In the genomic region with DNA sequence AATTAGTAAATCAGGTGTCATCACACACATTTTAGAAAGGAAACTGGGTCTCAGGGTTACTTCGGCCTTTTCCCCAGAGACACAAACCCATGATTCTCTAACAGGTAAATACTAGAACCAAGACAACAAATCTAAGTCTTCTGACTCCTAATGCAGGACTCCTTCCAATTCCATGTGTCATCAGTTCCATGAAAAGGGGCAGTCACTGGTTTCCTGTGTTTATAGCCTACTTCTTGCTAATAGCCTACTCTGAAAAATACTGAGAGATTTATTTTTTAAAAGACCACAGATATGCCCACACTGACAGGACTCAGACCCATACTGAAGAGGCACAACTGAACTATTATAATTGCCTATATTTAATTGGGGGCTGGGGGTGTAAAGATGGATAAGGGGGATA, we compare ENCODE assay signal across 23 cellular contexts. TPM values are rescaled to one million over a fixed set of nuclear protein-coding genes. Genes with fewer than 3 reads are reported as not detected.
DNase-seq lines count a peak whose midpoint lies in the region; ATAC-seq, FAIRE-seq and TF ChIP-seq lines count a peak whose summit lies in the region.
"Had no signal": no experiment of that assay in that cellular context is flagged by ENCODE, and none has a peak within 500 bp of the region (broad histone marks: within the 10 kb centered on the region; RNA-seq: fewer than 3 reads in every experiment).

No MANE protein-coding gene starts in this region.

- peaks cover 96% of the 10 kb centered on the region for H4K20me1 ChIP-seq in astrocyte (ENCODE audit: insufficient read depth, low read length)

- H3K36me3 ChIP-seq in astrocyte (ENCODE audit: insufficient read depth, low read length), result peaks cover 34% of the 10 kb centered on the region

- H2AFZ ChIP-seq in astrocyte (ENCODE audit: low read depth, low read length), result no peak overlapping the region

- H3K9me3 ChIP-seq in astrocyte (ENCODE audit: insufficient read depth, low read depth, low read length), result no peaks in the 10 kb centered on the region

- peak; percentile 24 for DNase-seq in AG08395 (ENCODE audit: low spot score)
- peak; percentile 26 for DNase-seq in EL
- peak; percentile 32 for DNase-seq in astrocyte (ENCODE audit: low read depth)
- DNase-seq in foreskin fibroblast, result peak; percentile 17 to 30
- DNase-seq in activated CD4-positive, alpha-beta T cell treated with anti-CD3 and anti-CD28 coated beads, Interleukin-2, amount 50 U/mL, for 4 hours, result no peak
- DNase-seq: activated CD4-positive, alpha-beta T cell treated with anti-CD3 and anti-CD28 coated beads for 36 hours; activated gamma-delta T cell; mesendoderm; NCI-H2029 treated with DMSO at 0.1 percent for 48 hours; NCI-H2227 treated with DMSO at 0.1 percent for 48 hours; NCI-H748 treated with DMSO at 0.1 percent for 48 hours; occipital lobe; RPMI8226; small intestine; T-helper 2 cell had no signal

- no peaks in the 10 kb centered on the region for H3K9me3 Mint-ChIP-seq in astrocyte (ENCODE audit: unreplicated experiment)

- no peak overlapping the region for H3K27ac ChIP-seq in astrocyte (ENCODE audit: low read depth, low read length)
- H3K27ac ChIP-seq: C4-2B, cardiac muscle cell, SK-N-MC had no signal

- no peak for FAIRE-seq in astrocyte (lab: Jason Lieb, UNC)
- FAIRE-seq: urothelium cell line had no signal

- H3K9ac ChIP-seq in astrocyte (ENCODE audit: low read length), result no peak overlapping the region

- peak overlapping the region; percentile 3 for H3K4me3 Mint-ChIP-seq in astrocyte (ENCODE audit: unreplicated experiment)
- H3K4me3 Mint-ChIP-seq: activated CD4-positive, alpha-beta T cell treated with anti-CD3 and anti-CD28 coated beads for 36 hours; dendritic cell treated with granulocyte-macrophage colony-stimulating factor and Interleukin-4, amounts not matched to agents 40 ng/mL and 50 ng/mL, for 4 days; IgD-negative memory B cell had no signal

- H3K27me3 ChIP-seq in astrocyte (ENCODE audit: insufficient read depth, low read length), result no peaks in the 10 kb centered on the region
- H3K27me3 ChIP-seq: cardiac muscle cell had no signal

- peaks cover 26% of the 10 kb centered on the region for H3K4me1 Mint-ChIP-seq in astrocyte (ENCODE audit: low read depth, unreplicated experiment)

- no peaks in the 10 kb centered on the region for H3K4me1 ChIP-seq in astrocyte (ENCODE audit: insufficient read depth, low read length)

- H3K36me3 Mint-ChIP-seq in astrocyte (ENCODE audit: low read depth, unreplicated experiment), result peaks cover 17% of the 10 kb centered on the region

- no peak overlapping the region for H3K4me3 ChIP-seq in astrocyte (ENCODE audit: insufficient read depth, low read depth, low read length)
- H3K4me3 ChIP-seq in foreskin fibroblast (ENCODE audit: low read depth in 1 of 2, low read length in 2 of 2), result no peak overlapping the region
- H3K4me3 ChIP-seq: cardiac muscle cell, SK-N-MC had no signal

- ATAC-seq in HG02678 (IDR thresholded peaks at IDR 0.05; ENCODE audit: unreplicated experiment) (no peak), GM19351 (IDR thresholded peaks at IDR 0.05; ENCODE audit: unreplicated experiment) (no peak)
- ATAC-seq: activated CD4-positive, alpha-beta T cell treated with anti-CD3 and anti-CD28 coated beads for 36 hours had no signal

- H3K79me2 ChIP-seq in astrocyte (ENCODE audit: insufficient read depth, low read length), result peaks cover 96% of the 10 kb centered on the region

- TF ChIP-seq CTCF in astrocyte (IDR thresholded peaks at IDR 0.05; ENCODE audit: insufficient read depth, low read depth, low read length) (no peak), foreskin fibroblast (IDR thresholded peaks at IDR 0.05; ENCODE audit: low read depth, low read length) (no peak)

- H3K27me3 Mint-ChIP-seq in astrocyte (ENCODE audit: low read depth, unreplicated experiment), result no peaks in the 10 kb centered on the region
- H3K27me3 Mint-ChIP-seq: activated CD4-positive, alpha-beta T cell treated with anti-CD3 and anti-CD28 coated beads for 36 hours; dendritic cell treated with granulocyte-macrophage colony-stimulating factor and Interleukin-4, amounts not matched to agents 40 ng/mL and 50 ng/mL, for 4 days; IgD-negative memory B cell had no signal

- H3K27ac Mint-ChIP-seq in astrocyte (ENCODE audit: unreplicated experiment), result no peak overlapping the region
- H3K27ac Mint-ChIP-seq: dendritic cell treated with granulocyte-macrophage colony-stimulating factor and Interleukin-4, amounts not matched to agents 40 ng/mL and 50 ng/mL, for 4 days had no signal

- no peak overlapping the region for H3K4me2 ChIP-seq in astrocyte (ENCODE audit: low read length)

RNA-seq across cellular contexts. Expression of gene RAB1A, which starts 33.0 kb away (rescaled TPM):
- 259 and 264 TPM in 2 replicates for total RNA-seq in astrocyte

RNA-seq across cellular contexts. Expression of gene CEP68, which starts 40.7 kb away (rescaled TPM):
- 6.9 and 8.1 TPM in 2 replicates for total RNA-seq in astrocyte

Comparison
In these comparisons a context has a peak if more than half of its experiments do, and no peak if none do; other contexts are left out.
1. DNase-seq: peak in AG08395 (single experiment), EL (single experiment), astrocyte (single experiment) and foreskin fibroblast (2 of 2); none in activated CD4-positive, alpha-beta T cell treated with anti-CD3 and anti-CD28 coated beads, Interleukin-2, amount 50 U/mL, for 4 hours (0 of 2).